In the genomic region with DNA sequence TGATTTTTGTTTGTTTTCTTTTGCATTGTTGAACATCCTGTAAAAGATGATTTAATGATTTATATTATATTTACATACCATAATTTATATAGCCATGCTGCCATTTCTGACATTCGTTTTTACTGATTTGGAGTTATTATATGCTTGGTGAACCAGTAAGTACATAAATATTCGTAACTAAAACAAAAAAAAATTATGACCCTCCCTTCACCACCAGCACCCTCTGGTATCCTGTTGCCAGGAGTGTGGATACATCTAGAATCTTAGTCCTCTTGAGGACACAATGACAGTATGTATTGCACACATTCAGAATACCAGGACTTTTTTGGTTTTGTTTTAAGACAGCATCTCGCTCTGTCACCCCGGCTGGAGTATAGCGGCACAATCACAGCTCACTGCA, we compare ENCODE assay signal across 33 cellular contexts. TPM values are rescaled to one million over a fixed set of nuclear protein-coding genes. Genes with fewer than 3 reads are reported as not detected.
"Had no signal": no experiment of that assay in that cellular context is flagged by ENCODE, and none has a peak within 500 bp of the region (broad histone marks: within the 10 kb centered on the region; RNA-seq: fewer than 3 reads in every experiment).

No MANE protein-coding gene starts in this region.

- ATAC-seq: activated CD4-positive, alpha-beta T cell treated with anti-CD3 and anti-CD28 coated beads for 36 hours; activated CD8-positive, alpha-beta memory T cell treated with anti-CD3 and anti-CD28 coated beads, Interleukin-2, amount 10 ng/mL, durations not matched to agents 7 days and 5 days; activated CD8-positive, alpha-beta T cell treated with anti-CD3 and anti-CD28 coated beads, Interleukin-2, amount 10 ng/mL, durations not matched to agents 7 days and 5 days; effector memory CD8-positive, alpha-beta T cell; gastroesophageal sphincter; heart right ventricle had no signal

- H3K4me1 Mint-ChIP-seq: activated CD4-positive, alpha-beta T cell treated with anti-CD3 and anti-CD28 coated beads for 36 hours; activated CD4-positive, alpha-beta T cell treated with anti-CD3 and anti-CD28 coated beads, Interleukin-2, amount 10 ng/mL, durations not matched to agents 24 days and 14 days; activated CD8-positive, alpha-beta memory T cell treated with anti-CD3 and anti-CD28 coated beads, Interleukin-2, amount 10 ng/mL, durations not matched to agents 7 days and 5 days; activated naive CD4-positive, alpha-beta T cell treated with anti-CD3 and anti-CD28 coated beads, Interleukin-2, amount 50 U/mL, for 24 hours had no signal

- H3K27ac ChIP-seq: ascending aorta, breast epithelium, cardiac muscle cell, epithelial cell of prostate, esophagus squamous epithelium, gastroesophageal sphincter, heart right ventricle had no signal

- H3K27me3 Mint-ChIP-seq: activated CD4-positive, alpha-beta T cell treated with anti-CD3 and anti-CD28 coated beads for 36 hours; brain had no signal

- DNase-seq: activated CD4-positive, alpha-beta memory T cell treated with anti-CD3 and anti-CD28 coated beads for 36 hours; activated CD4-positive, alpha-beta T cell treated with anti-CD3 and anti-CD28 coated beads for 36 hours; activated CD4-positive, alpha-beta T cell treated with anti-CD3 and anti-CD28 coated beads, Interleukin-2, amount 10 ng/mL, durations not matched to agents 24 days and 14 days; activated CD4-positive, CD25-positive, alpha-beta regulatory T cell; activated CD4-positive, CD25-positive, alpha-beta regulatory T cell treated with anti-CD3 and anti-CD28 coated beads, Interleukin-2, amount 50 U/mL, for 72 hours; activated CD8-positive, alpha-beta memory T cell treated with anti-CD3 and anti-CD28 coated beads, Interleukin-2, amount 10 ng/mL, durations not matched to agents 7 days and 5 days; activated CD8-positive, alpha-beta memory T cell treated with anti-CD3 and anti-CD28 coated beads, Interleukin-2, amount 50 U/mL, for 4 hours; activated CD8-positive, alpha-beta T cell treated with anti-CD3 and anti-CD28 coated beads, Interleukin-2, amount 10 ng/mL, durations not matched to agents 7 days and 5 days; activated gamma-delta T cell treated with Interleukin-2 at 50 U/mL for 16 hours; activated naive CD4-positive, alpha-beta T cell treated with Interleukin-2 at 50 U/mL for 16 hours; activated naive CD8-positive, alpha-beta T cell treated with anti-CD3 and anti-CD28 coated beads, Interleukin-2, amount 10 ng/mL, durations not matched to agents 7 days and 5 days; activated T-cell treated with anti-CD3 and anti-CD28 coated beads, Interleukin-2, amount 50 U/mL, for 1 hour; activated T-cell treated with anti-CD3 and anti-CD28 coated beads, Interleukin-2, amount 50 U/mL, for 48 hours; central memory CD4-positive, alpha-beta T cell; cerebellar nuclear complex; cortex of kidney; dermis blood vessel endothelial cell; effector CD4-positive, alpha-beta T cell; effector memory CD8-positive, alpha-beta T cell; esophagus squamous epithelium; foreskin melanocyte; heart right ventricle; T-helper 2 cell had no signal

- H3K4me1 ChIP-seq: breast epithelium, esophagus squamous epithelium had no signal

- H3K27ac Mint-ChIP-seq: activated CD4-positive, alpha-beta memory T cell treated with anti-CD3 and anti-CD28 coated beads for 36 hours; activated CD4-positive, alpha-beta T cell treated with anti-CD3 and anti-CD28 coated beads for 36 hours; activated CD4-positive, alpha-beta T cell treated with anti-CD3 and anti-CD28 coated beads, Interleukin-2, amount 10 ng/mL, durations not matched to agents 24 days and 14 days; activated CD8-positive, alpha-beta memory T cell treated with anti-CD3 and anti-CD28 coated beads, Interleukin-2, amount 10 ng/mL, durations not matched to agents 7 days and 5 days; activated CD8-positive, alpha-beta T cell treated with anti-CD3 and anti-CD28 coated beads, Interleukin-2, amount 10 ng/mL, durations not matched to agents 7 days and 5 days; activated naive CD4-positive, alpha-beta T cell treated with anti-CD3 and anti-CD28 coated beads, Interleukin-2, amount 50 U/mL, for 24 hours; activated naive CD8-positive, alpha-beta T cell treated with anti-CD3 and anti-CD28 coated beads, Interleukin-2, amount 10 ng/mL, durations not matched to agents 7 days and 5 days; activated T-helper 1 cell treated with anti-CD3 and anti-CD28 coated beads, Interleukin-12 subunit alpha, Interleukin-12 subunit beta, Interleukin-2, Interleukin-4 antibody, amounts not matched to agents 30 ng/mL and 10 ng/mL and 1 ng/mL, durations not matched to agents 14 hours and 24 hours and 36 hours; activated T-helper 2 cell treated with anti-CD3 and anti-CD28 coated beads, Interferon-gamma antibody, Interleukin-2, Interleukin-4, amounts not matched to agents 10 μg/mL and 5 μg/mL and 100 μg/mL, durations not matched to agents 14 hours and 24 hours and 36 hours; brain; effector memory CD8-positive, alpha-beta T cell had no signal

- H3K27me3 ChIP-seq: ascending aorta, breast epithelium, cardiac muscle cell, esophagus squamous epithelium, gastroesophageal sphincter, heart right ventricle had no signal

- H3K4me3 Mint-ChIP-seq: activated CD4-positive, alpha-beta memory T cell treated with anti-CD3 and anti-CD28 coated beads for 36 hours; activated CD4-positive, alpha-beta T cell treated with anti-CD3 and anti-CD28 coated beads for 36 hours; activated CD4-positive, alpha-beta T cell treated with anti-CD3 and anti-CD28 coated beads, Interleukin-2, amount 10 ng/mL, durations not matched to agents 24 days and 14 days; activated CD8-positive, alpha-beta memory T cell treated with anti-CD3 and anti-CD28 coated beads, Interleukin-2, amount 10 ng/mL, durations not matched to agents 7 days and 5 days; activated CD8-positive, alpha-beta T cell treated with anti-CD3 and anti-CD28 coated beads, Interleukin-2, amount 10 ng/mL, durations not matched to agents 7 days and 5 days; activated naive CD4-positive, alpha-beta T cell treated with anti-CD3 and anti-CD28 coated beads, Interleukin-2, amount 50 U/mL, for 24 hours; activated naive CD8-positive, alpha-beta T cell treated with anti-CD3 and anti-CD28 coated beads, Interleukin-2, amount 10 ng/mL, durations not matched to agents 7 days and 5 days; activated T-helper 1 cell treated with anti-CD3 and anti-CD28 coated beads, Interleukin-12 subunit alpha, Interleukin-12 subunit beta, Interleukin-2, Interleukin-4 antibody, amounts not matched to agents 30 ng/mL and 10 ng/mL and 1 ng/mL, durations not matched to agents 14 hours and 24 hours and 36 hours; brain; effector memory CD8-positive, alpha-beta T cell had no signal

- H3K9me3 Mint-ChIP-seq: activated CD4-positive, alpha-beta memory T cell treated with anti-CD3 and anti-CD28 coated beads for 36 hours; activated CD4-positive, alpha-beta T cell treated with anti-CD3 and anti-CD28 coated beads, Interleukin-2, amount 10 ng/mL, durations not matched to agents 24 days and 14 days; activated naive CD4-positive, alpha-beta T cell treated with anti-CD3 and anti-CD28 coated beads, Interleukin-2, amount 50 U/mL, for 24 hours; activated naive CD8-positive, alpha-beta T cell treated with anti-CD3 and anti-CD28 coated beads, Interleukin-2, amount 10 ng/mL, durations not matched to agents 7 days and 5 days; activated T-helper 1 cell treated with anti-CD3 and anti-CD28 coated beads, Interleukin-12 subunit alpha, Interleukin-12 subunit beta, Interleukin-2, Interleukin-4 antibody, amounts not matched to agents 30 ng/mL and 10 ng/mL and 1 ng/mL, durations not matched to agents 14 hours and 24 hours and 36 hours; activated T-helper 2 cell treated with anti-CD3 and anti-CD28 coated beads, Interferon-gamma antibody, Interleukin-2, Interleukin-4, amounts not matched to agents 10 μg/mL and 5 μg/mL and 100 μg/mL, durations not matched to agents 14 hours and 24 hours and 36 hours; brain; effector memory CD8-positive, alpha-beta T cell had no signal

- H3K9me3 ChIP-seq: ascending aorta, breast epithelium, esophagus squamous epithelium, gastroesophageal sphincter, heart right ventricle had no signal

- H3K4me3 ChIP-seq: ascending aorta, breast epithelium, cardiac muscle cell, esophagus squamous epithelium, gastroesophageal sphincter, heart right ventricle had no signal

- H3K36me3 Mint-ChIP-seq: activated CD4-positive, alpha-beta memory T cell treated with anti-CD3 and anti-CD28 coated beads for 36 hours; activated CD8-positive, alpha-beta memory T cell treated with anti-CD3 and anti-CD28 coated beads, Interleukin-2, amount 10 ng/mL, durations not matched to agents 7 days and 5 days; activated naive CD4-positive, alpha-beta T cell treated with anti-CD3 and anti-CD28 coated beads, Interleukin-2, amount 50 U/mL, for 24 hours; activated naive CD8-positive, alpha-beta T cell treated with anti-CD3 and anti-CD28 coated beads, Interleukin-2, amount 10 ng/mL, durations not matched to agents 7 days and 5 days had no signal

- H3K36me3 ChIP-seq: ascending aorta, breast epithelium, cardiac muscle cell, esophagus squamous epithelium, heart right ventricle had no signal

RNA-seq across cellular contexts. Expression of gene B3GNT7, which starts 43.9 kb away (rescaled TPM):
- total RNA-seq: activated CD4-positive, alpha-beta memory T cell treated with anti-CD3 and anti-CD28 coated beads for 36 hours; activated CD4-positive, alpha-beta T cell treated with anti-CD3 and anti-CD28 coated beads for 36 hours; activated CD4-positive, alpha-beta T cell treated with anti-CD3 and anti-CD28 coated beads, Interleukin-2, amount 10 ng/mL, durations not matched to agents 24 days and 14 days; activated T-helper 1 cell treated with anti-CD3 and anti-CD28 coated beads, Interleukin-12 subunit alpha, Interleukin-12 subunit beta, Interleukin-2, Interleukin-4 antibody, amounts not matched to agents 30 ng/mL and 10 ng/mL and 1 ng/mL, durations not matched to agents 14 hours and 24 hours and 36 hours; T-helper 1 cell treated with Interleukin-12 subunit alpha and Interleukin-12 subunit beta and Interleukin-4 antibody, amounts not matched to agents 30 ng/mL and 1 ng/mL, for 36 hours had no signal
